7 cellular contexts compared by ENCODE assay signal in genomic region chr19:10855879-10856522, GRCh38. TPM values are rescaled to one million over a fixed set of nuclear protein-coding genes. Genes with fewer than 3 reads are reported as not detected.
DNase-seq lines count a peak whose midpoint lies in the region; ATAC-seq, FAIRE-seq and TF ChIP-seq lines count a peak whose summit lies in the region.

No MANE protein-coding gene starts in this region.

- no peaks in the 10 kb centered on the region for H3K36me3 Mint-ChIP-seq in nephron progenitor cell (ENCODE audit: low read depth)

- H3K36me3 ChIP-seq in GM12878 (ENCODE audit: control insufficient read depth in 2 of 2, insufficient read depth in 2 of 2, low read length in 1 of 2): no peaks in the 10 kb centered on the region

- peaks cover 8% of the 10 kb centered on the region for H3K27me3 Mint-ChIP-seq in nephron progenitor cell (ENCODE audit: low read depth, poor library complexity)

- SMC1A ChIA-PET in GM12878 (lab: Charles Lee; ENCODE audit: uncharacterized antibody, unreplicated experiment): interaction anchor here (1.5 to 3.3 kb wide), 2 partner anchors 10 to 138 kb away, joined by 3 to 34 read pairs; partner anchors contain the start of gene DNM2

- POLR2A ChIA-PET in GM12878 (lab: Charles Lee): interaction anchor here (0.6 to 1.2 kb wide), 2 partner anchors 12 to 204 kb away, joined by 3 to 5 read pairs; no protein-coding TSS in a partner anchor

- no peak for FAIRE-seq in GM12878 (lab: Jason Lieb, UNC)

- WGBS in GM12878 (ENCODE audit: insufficient coverage, insufficient replicate concordance, low lambda C conversion rate, missing lambda C conversion rate): 45% methylated on average over 5 of the region's 5 CpGs

- intact Hi-C loops in GM12878 (cut with micrococcal nuclease; ENCODE audit: unreplicated experiment): no loop called here

- no peaks in the 10 kb centered on the region for H3K79me2 ChIP-seq in GM12878 (ENCODE audit: control insufficient read depth, insufficient read depth, low read length)

- H2AFZ ChIP-seq in GM12878 (ENCODE audit: control insufficient read depth, low read depth, low read length): no peak overlapping the region

- DNase-seq in EH (ENCODE audit: low read depth) (peak; percentile 30), GM12878 (ENCODE audit: low read depth, low spot score) (no peak), nephron progenitor cell (peak; percentile 25), DMS153 (lab: John Stamatoyannopoulos, UW) (no peak), activated gamma-delta T cell (lab: John Stamatoyannopoulos, UW) (no peak)

- H3K4me1 Mint-ChIP-seq in nephron progenitor cell: no peaks in the 10 kb centered on the region

- TF ChIP-seq EP300 in Ishikawa (IDR thresholded peaks at IDR 0.05; ENCODE audit: borderline replicate concordance) (no peak), GM12878 (IDR thresholded peaks at IDR 0.05; ENCODE audit: borderline replicate concordance in 1 of 2, control insufficient read depth in 1 of 2, low read depth in 2 of 2, low read length in 2 of 2) (no peak)

- no peaks in the 10 kb centered on the region for H3K27me3 ChIP-seq in GM12878 (replicated peaks in 1 of 2; ENCODE audit: control insufficient read depth in 2 of 2, insufficient read depth in 2 of 2, low read length in 1 of 2)

- TF ChIP-seq POLR2A in GM12878 (IDR thresholded peaks at IDR 0.05; ENCODE audit: low read depth, low read length): no peak

- H4K20me1 ChIP-seq in GM12878 (ENCODE audit: control insufficient read depth, insufficient read depth): no peaks in the 10 kb centered on the region

- H3K9me3 Mint-ChIP-seq in nephron progenitor cell: no peaks in the 10 kb centered on the region

- no peak overlapping the region for H3K4me2 ChIP-seq in GM12878 (ENCODE audit: control insufficient read depth, insufficient read depth)

- ATAC-seq in GM12878 (peak; percentile 76), HG03565 (IDR thresholded peaks at IDR 0.05; ENCODE audit: unreplicated experiment) (no peak)

- CTCF ChIA-PET in GM12878 (lab: Yijun Ruan, JAX): interaction anchor here (1.0 to 5.4 kb wide), 10 partner anchors 8 to 275 kb away, joined by 3 to 53 read pairs (median 14); partner anchors contain the start of genes DNM2, QTRT1 and TMED1

- no TSS peak for BruUV-seq in GM12878 (replicated peaks; lab: Mats Ljungman, UMichigan)

- H3K27ac ChIP-seq in GM12878 (ENCODE audit: control insufficient read depth, insufficient read depth): no peak overlapping the region

- no peak overlapping the region for H3K4me3 ChIP-seq in GM12878

- RAD21 ChIA-PET in GM12878 (lab: Charles Lee; ENCODE audit: unreplicated experiment): interaction anchor here (0.6 to 2.2 kb wide), 2 partner anchors 140 to 182 kb away, joined by 3 to 9 read pairs; no protein-coding TSS in a partner anchor

- peak; percentile 24 to 65 (median 56) for TF ChIP-seq CTCF in GM12878 (IDR thresholded peaks at IDR 0.05 in 2 of 3, conservative IDR thresholded peaks at IDR 0.05 in 1 of 3; ENCODE audit: control insufficient read depth in 2 of 3, extremely low read depth in 1 of 3, insufficient read depth in 1 of 3, low read depth in 3 of 3, low read length in 3 of 3)
- TF ChIP-seq CTCF in nephron progenitor cell (IDR thresholded peaks at IDR 0.05): peak; percentile 48

- in situ Hi-C loops in GM12878 (cut with MboI): no loop called here

- H3K27ac Mint-ChIP-seq in nephron progenitor cell: no peak overlapping the region

- no peak overlapping the region for H3K4me3 Mint-ChIP-seq in nephron progenitor cell

- H3K9me3 ChIP-seq in GM12878 (replicated peaks; ENCODE audit: control insufficient read depth, insufficient read depth, low read length): no peaks in the 10 kb centered on the region

- TF ChIP-seq RAD21 in Ishikawa (IDR thresholded peaks at IDR 0.05; ENCODE audit: low read depth) (peak; percentile 19; the same call in 1 of the 2 replicates), GM12878 (IDR thresholded peaks at IDR 0.05; ENCODE audit: insufficient read depth, low read depth, low read length) (no peak)

- no peak overlapping the region for H3K9ac ChIP-seq in GM12878 (ENCODE audit: control insufficient read depth, insufficient read depth, low read length)

- H3K4me1 ChIP-seq in GM12878 (ENCODE audit: control insufficient read depth, insufficient read depth, low read length): no peaks in the 10 kb centered on the region; the same call in 1 of the 2 replicates

TF ChIP-seq in Ishikawa, 13 proteins besides CTCF, POLR2A, EP300 and RAD21 (continues in another document):
- TF ChIP-seq, protein P1, sequence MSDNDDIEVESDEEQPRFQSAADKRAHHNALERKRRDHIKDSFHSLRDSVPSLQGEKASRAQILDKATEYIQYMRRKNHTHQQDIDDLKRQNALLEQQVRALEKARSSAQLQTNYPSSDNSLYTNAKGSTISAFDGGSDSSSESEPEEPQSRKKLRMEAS (IDR thresholded peaks at IDR 0.05): no peak
- TF ChIP-seq ZBTB7A (IDR thresholded peaks at IDR 0.05; ENCODE audit: low read depth): no peak

TF ChIP-seq in GM12878, 131 proteins besides CTCF, POLR2A, EP300 and RAD21 (continues in another document):
- TF ChIP-seq BCL11A (IDR thresholded peaks at IDR 0.05; ENCODE audit: low read depth, low read length): no peak

RNA-seq across cellular contexts. Expression of gene C19orf38, which starts 7.8 kb away (rescaled TPM):
- 12.2 and 13.1 TPM in 2 replicates for total RNA-seq in GM12878 (2013; cell fraction: nucleolus; rRNA removed)
- total RNA-seq in GM12878 (2014; rRNA removed): 6.5 and 6.9 TPM in 2 replicates
- total RNA-seq in GM12878 (2014; rRNA removed; fragmentation: Illumina TruSeq; extraction: Trizol): 7.5 and 7.6 TPM in 2 replicates
- total RNA-seq in GM12878 (2021): 5.3 and 6.5 TPM in 2 replicates
- 3.5 TPM for polyA plus RNA-seq in GM12878 (2011; ENCODE audit: low read depth)
- 1.8 and 3.0 TPM in 2 replicates for polyA plus RNA-seq in GM12878 (2011; rRNA removed)
- 4.1 and 4.6 TPM in 2 replicates for polyA plus RNA-seq in GM12878 (2011; cell fraction: cytosol; rRNA removed)
- 2.1 and 2.7 TPM in 2 replicates for polyA plus RNA-seq in GM12878 (2011; cell fraction: nucleus; rRNA removed)
- 5.8 and 7.9 TPM in 2 replicates for polyA plus RNA-seq in GM12878 (2012)
- 2.4 and 6.0 TPM in 2 replicates for polyA plus RNA-seq in GM12878 (2014; fragmentation: Illumina TruSeq; extraction: Trizol)
- 1 to 10 TPM; 2.6 to 4.8 TPM for polyA plus RNA-seq in GM12878 (2014; fragmentation: Nextera tagmentation; extraction: Ambion mirVana)
- polyA plus RNA-seq in GM12878 (2014; rRNA removed): 6.3 and 6.7 TPM in 2 replicates
- polyA plus RNA-seq in GM12878 (2016; fragmentation: Nextera tagmentation; extraction: Ambion mirVana): 1 to 10 TPM; 4.2 to 4.8 TPM
- 1.5 and 2.5 TPM in 2 replicates for polyA minus RNA-seq in GM12878 (2011; rRNA and poly(A)+ RNA removed)
- polyA minus RNA-seq in GM12878 (2011; cell fraction: cytosol; rRNA and poly(A)+ RNA removed): 1.2 and 1.6 TPM in 2 replicates
- 0.60 and 1.6 TPM in 2 replicates for polyA minus RNA-seq in GM12878 (2011; cell fraction: nucleus; rRNA and poly(A)+ RNA removed)

RNA-seq across cellular contexts. Expression of gene CARM1, which starts 15.4 kb away (rescaled TPM):
- 38.1 and 42.1 TPM in 2 replicates for total RNA-seq in GM12878 (2013; cell fraction: nucleolus; rRNA removed)
- total RNA-seq in GM12878 (2014; rRNA removed): 44.0 and 56.8 TPM in 2 replicates
- 26.8 and 30.9 TPM in 2 replicates for total RNA-seq in GM12878 (2014; rRNA removed; fragmentation: Illumina TruSeq; extraction: Trizol)
- 115 and 116 TPM in 2 replicates for total RNA-seq in GM12878 (2021)
- 22.4 TPM for polyA plus RNA-seq in GM12878 (2011; ENCODE audit: low read depth)
- polyA plus RNA-seq in GM12878 (2011; rRNA removed): 17.7 and 48.6 TPM in 2 replicates
- 50.4 and 74.2 TPM in 2 replicates for polyA plus RNA-seq in GM12878 (2011; cell fraction: cytosol; rRNA removed)
- polyA plus RNA-seq in GM12878 (2011; cell fraction: nucleus; rRNA removed): 121 and 141 TPM in 2 replicates
- polyA plus RNA-seq in GM12878 (2012): 55.3 and 65.7 TPM in 2 replicates
- polyA plus RNA-seq in GM12878 (2014; fragmentation: Illumina TruSeq; extraction: Trizol): 33.0 and 63.5 TPM in 2 replicates
- under 1 TPM; 0.45 to 0.49 TPM for polyA plus RNA-seq in GM12878 (2014; fragmentation: Nextera tagmentation; extraction: Ambion mirVana)
- polyA plus RNA-seq in GM12878 (2014; rRNA removed): 95.6 and 113 TPM in 2 replicates
- polyA plus RNA-seq in GM12878 (2016; fragmentation: Nextera tagmentation; extraction: Ambion mirVana): 10 to 100 TPM; 10.1 to 12.0 TPM
- 35.9 and 56.0 TPM in 2 replicates for polyA minus RNA-seq in GM12878 (2011; rRNA and poly(A)+ RNA removed)
- polyA minus RNA-seq in GM12878 (2011; cell fraction: cytosol; rRNA and poly(A)+ RNA removed): 29.0 and 34.2 TPM in 2 replicates
- polyA minus RNA-seq in GM12878 (2011; cell fraction: nucleus; rRNA and poly(A)+ RNA removed): 15.0 and 29.0 TPM in 2 replicates

RNA-seq across cellular contexts. Expression of gene TMED1, which starts 20.0 kb away (rescaled TPM):
- 9.3 and 10.1 TPM in 2 replicates for total RNA-seq in GM12878 (2013; cell fraction: nucleolus; rRNA removed)
- total RNA-seq in GM12878 (2014; rRNA removed) (14.9 TPM in 2 replicates), GM12878 (2014; rRNA removed; fragmentation: Illumina TruSeq; extraction: Trizol) (9.1 and 9.2 TPM in 2 replicates), GM12878 (2021) (15.7 and 15.8 TPM in 2 replicates)
- polyA plus RNA-seq in GM12878 (2011; ENCODE audit: low read depth): 6.3 TPM
- polyA plus RNA-seq in GM12878 (2011; rRNA removed) (11.2 and 15.7 TPM in 2 replicates), GM12878 (2014; fragmentation: Illumina TruSeq; extraction: Trizol) (2.6 and 4.1 TPM in 2 replicates), GM12878 (2014; fragmentation: Nextera tagmentation; extraction: Ambion mirVana) (1 to 10 TPM in 1 of 2 experiments, under 1 TPM in 1; 0.60 to 2.8 TPM), GM12878 (2014; rRNA removed) (9.8 and 12.2 TPM in 2 replicates), GM12878 (2016; fragmentation: Nextera tagmentation; extraction: Ambion mirVana) (10 to 100 TPM; 22.9 to 23.1 TPM)
- polyA plus RNA-seq in GM12878 (2011; cell fraction: cytosol; rRNA removed): 18.3 and 28.8 TPM in 2 replicates
- 9.0 and 9.9 TPM in 2 replicates for polyA plus RNA-seq in GM12878 (2011; cell fraction: nucleus; rRNA removed)
- polyA plus RNA-seq in GM12878 (2012): 14.9 and 17.2 TPM in 2 replicates
- polyA minus RNA-seq in GM12878 (2011; rRNA and poly(A)+ RNA removed): 11.2 and 11.6 TPM in 2 replicates
- polyA minus RNA-seq in GM12878 (2011; cell fraction: cytosol; rRNA and poly(A)+ RNA removed): 5.0 and 8.6 TPM in 2 replicates
- polyA minus RNA-seq in GM12878 (2011; cell fraction: nucleus; rRNA and poly(A)+ RNA removed): 2.4 and 2.7 TPM in 2 replicates

Comparison
In these comparisons a context has a peak if more than half of its experiments do, and no peak if none do; other contexts are left out.
1. DNase-seq: peak in EH (single experiment) and nephron progenitor cell (single experiment); none in GM12878 (single experiment), DMS153 (single experiment) and activated gamma-delta T cell (single experiment).